Comparison of ENCODE assay signal across 29 cellular contexts in the genomic region with DNA sequence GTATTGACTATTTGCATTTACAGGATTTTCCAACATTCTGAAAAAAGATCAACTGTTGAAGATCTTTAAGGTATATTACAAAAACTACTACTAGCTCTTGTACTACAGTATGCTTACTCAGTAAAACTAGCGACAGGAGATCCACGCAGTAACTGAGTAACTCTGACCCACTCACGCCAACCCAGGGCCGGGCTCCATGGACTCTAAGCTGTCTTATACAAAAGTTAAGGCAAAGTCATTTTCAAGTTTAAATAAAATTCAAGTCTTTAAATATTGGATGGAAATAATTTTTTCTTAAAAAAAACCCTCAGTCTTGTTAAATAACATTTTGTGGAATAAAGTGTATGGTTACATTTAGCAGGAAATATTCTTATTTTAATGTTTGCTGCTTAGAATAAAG.
"Had no signal": no experiment of that assay in that cellular context is flagged by ENCODE, and none has a peak within 500 bp of the region (broad histone marks: within the 10 kb centered on the region; RNA-seq: fewer than 3 reads in every experiment).

No MANE protein-coding gene starts in this region.

- H3K9me3 Mint-ChIP-seq: naive thymus-derived CD8-positive, alpha-beta T cell; nephron; neural crest cell; stimulated activated naive B cell treated with anti-CD40 and anti-IgM and Interleukin-4, amounts not matched to agents 10 μg/mL and 1 μg/mL and 100 μg/mL, for 72 hours had no signal

- H3K27me3 ChIP-seq: neutrophil, ovary, right atrium auricular region, stomach, testis, thyroid gland, transverse colon, upper lobe of left lung, vagina had no signal

- H3K4me3 ChIP-seq: left ventricle myocardium inferior, lung, mucosa of descending colon, ovary, right atrium auricular region, skin epidermis, stomach, testis, thyroid gland, transverse colon, upper lobe of left lung, vagina had no signal

- ATAC-seq: mucosa of descending colon; naive thymus-derived CD8-positive, alpha-beta T cell; sciatic nerve; stimulated activated naive B cell treated with anti-CD40 and anti-IgM and Interleukin-4, amounts not matched to agents 10 μg/mL and 1 μg/mL and 100 μg/mL, for 72 hours; stimulated activated naive CD8-positive, alpha-beta T cell treated with anti-CD3 and anti-CD28 coated beads, Interleukin-15, Interleukin-2, amounts not matched to agents 100 U/mL and 50 U/mL, for 24 hours had no signal

- DNase-seq: hypothalamus; islet precursor cell; left ventricle myocardium inferior; mesendoderm; midbrain; mucosa of descending colon; naive thymus-derived CD8-positive, alpha-beta T cell; occipital lobe; ovary; stimulated activated CD4-positive, alpha-beta T cell treated with anti-CD3 and anti-CD28 coated beads, Interleukin-12 subunit alpha, Interleukin-12 subunit beta, amount 100 ng/mL, for 4 hours; stimulated activated CD4-positive, alpha-beta T cell treated with anti-CD3 and anti-CD28 coated beads, Interleukin-15, amount 100 ng/mL, for 24 hours; stimulated activated CD4-positive, alpha-beta T cell treated with anti-CD3 and anti-CD28 coated beads, Interleukin-2, amount 100 ng/mL, for 24 hours; stimulated activated CD4-positive, alpha-beta T cell treated with anti-CD3 and anti-CD28 coated beads, Interleukin-4, amount 100 ng/mL, for 1 hour; stimulated activated naive B cell treated with anti-CD40 and anti-IgM and Interleukin-4, amounts not matched to agents 10 μg/mL and 1 μg/mL and 100 μg/mL, for 72 hours; stimulated activated naive CD8-positive, alpha-beta T cell treated with anti-CD3 and anti-CD28 coated beads, Interleukin-15, Interleukin-2, amounts not matched to agents 100 U/mL and 50 U/mL, for 24 hours; stomach; testis; thyroid gland; transverse colon; upper lobe of left lung had no signal

- H3K27me3 Mint-ChIP-seq: naive thymus-derived CD8-positive, alpha-beta T cell; progenitor cell of endocrine pancreas; stimulated activated naive B cell treated with anti-CD40 and anti-IgM and Interleukin-4, amounts not matched to agents 10 μg/mL and 1 μg/mL and 100 μg/mL, for 72 hours had no signal

- H3K4me1 ChIP-seq: stomach, thyroid gland, transverse colon, upper lobe of left lung, vagina had no signal

- H3K9me3 ChIP-seq: left ventricle myocardium inferior, mucosa of descending colon, neutrophil, ovary, right atrium auricular region, stomach, testis, thyroid gland, transverse colon, upper lobe of left lung, vagina had no signal

- H3K4me3 Mint-ChIP-seq: naive thymus-derived CD8-positive, alpha-beta T cell; nephron; neural crest cell; stimulated activated naive B cell treated with anti-CD40 and anti-IgM and Interleukin-4, amounts not matched to agents 10 μg/mL and 1 μg/mL and 100 μg/mL, for 72 hours had no signal

- H3K36me3 ChIP-seq: ovary had no signal

- H3K27ac Mint-ChIP-seq: nephron; stimulated activated naive B cell treated with anti-CD40 and anti-IgM and Interleukin-4, amounts not matched to agents 10 μg/mL and 1 μg/mL and 100 μg/mL, for 72 hours had no signal

- H3K27ac ChIP-seq: left ventricle myocardium inferior, neutrophil, ovary, right atrium auricular region, skin epidermis, stomach, testis, thyroid gland, transverse colon, upper lobe of left lung, vagina had no signal

- H3K4me1 Mint-ChIP-seq: naive thymus-derived CD8-positive, alpha-beta T cell; neural crest cell had no signal
